ENCODE assay signal across 25 cellular contexts in the genomic region with DNA sequence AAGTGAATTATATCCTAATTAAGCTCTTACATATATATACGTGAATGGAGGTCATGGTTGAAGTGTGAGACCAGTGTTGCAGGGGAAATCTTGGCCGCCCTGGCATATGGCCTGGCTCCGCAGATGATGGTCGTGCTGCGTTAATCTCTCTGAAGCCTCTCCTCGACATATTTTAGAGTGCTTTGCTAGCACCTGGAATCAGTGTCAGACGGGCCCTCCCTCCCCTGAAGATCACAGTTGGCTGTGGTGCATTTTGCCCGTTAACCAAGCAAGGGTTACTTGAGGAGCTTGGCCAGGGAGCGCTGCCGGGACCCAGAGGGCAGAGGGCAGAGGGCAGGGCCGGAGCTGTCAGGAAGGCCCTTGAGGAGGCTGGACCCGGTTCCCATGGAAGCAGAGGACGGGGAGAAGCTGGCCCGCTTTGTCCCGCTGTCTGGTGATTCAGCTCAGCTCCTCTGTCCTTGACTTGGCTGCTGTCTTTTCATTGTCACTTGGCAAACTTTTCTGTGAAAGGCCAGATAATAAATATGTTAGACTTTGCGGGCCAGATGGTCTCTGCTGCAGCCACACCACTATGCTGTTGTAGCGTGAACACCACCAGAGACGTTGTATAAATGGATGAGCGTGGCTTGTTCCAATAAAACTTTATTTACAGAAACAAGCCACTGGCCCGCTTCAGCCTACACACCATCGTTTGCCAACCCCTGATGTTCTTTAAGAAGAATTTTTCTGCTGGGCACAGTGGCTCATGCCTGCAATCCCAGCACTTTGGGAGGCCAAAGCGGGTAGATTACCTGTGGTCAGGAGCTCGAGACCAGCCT. TPM values are rescaled to one million over a fixed set of nuclear protein-coding genes. Genes with fewer than 3 reads are reported as not detected.
DNase-seq lines count a peak whose midpoint lies in the region; ATAC-seq, FAIRE-seq and TF ChIP-seq lines count a peak whose summit lies in the region.
"Had no signal": no experiment of that assay in that cellular context is flagged by ENCODE, and none has a peak within 500 bp of the region (broad histone marks: within the 10 kb centered on the region; RNA-seq: fewer than 3 reads in every experiment).

No MANE protein-coding gene starts in this region.

- H3K27me3 Mint-ChIP-seq in CD8-positive, alpha-beta T cell (ENCODE audit: low read depth), result no peaks in the 10 kb centered on the region
- H3K27me3 Mint-ChIP-seq: CD4-positive, alpha-beta T cell had no signal

- peaks cover 14% of the 10 kb centered on the region for H3K4me1 Mint-ChIP-seq in CD8-positive, alpha-beta T cell (ENCODE audit: low read depth)

- H3K4ac ChIP-seq in H1 (replicated peaks; ENCODE audit: insufficient read length, low read depth, low read length), result no peak overlapping the region

- peaks cover 8% of the 10 kb centered on the region for H3K4me1 ChIP-seq in CD8-positive, alpha-beta T cell (ENCODE audit: insufficient read depth, low read length)
- peaks cover 12 to 42% (median 28%) of the 10 kb centered on the region in 4 experiments for H3K4me1 ChIP-seq in H1 (replicated peaks in 1 of 4; ENCODE audit: control insufficient read depth in 3 of 4, insufficient read depth in 4 of 4, low read length in 3 of 4)
- no peaks in the 10 kb centered on the region for H3K4me1 ChIP-seq in pancreas

- H2BK15ac ChIP-seq in H1 (ENCODE audit: low read length), result peak overlapping the region; percentile 31; the same call in 1 of the 2 replicates

- no peak overlapping the region for H3K4me2 ChIP-seq in H1 (ENCODE audit: insufficient read depth in 1 of 2, low read depth in 2 of 2, low read length in 2 of 2)

- H3K9me3 Mint-ChIP-seq in CD8-positive, alpha-beta T cell, result no peaks in the 10 kb centered on the region
- H3K9me3 Mint-ChIP-seq: CD4-positive, alpha-beta T cell had no signal

- H3K18ac ChIP-seq in H1 (ENCODE audit: extremely low read depth, low read length), result no peak overlapping the region

- no peak overlapping the region for H4K91ac ChIP-seq in H1 (replicated peaks; ENCODE audit: insufficient read length, low read length)

- FAIRE-seq in H1 (lab: Jason Lieb, UNC) (no peak), pancreas (lab: Jason Lieb, UNC) (no peak)

- H3K4me3 ChIP-seq in CD8-positive, alpha-beta T cell (ENCODE audit: low read depth, low read length), result no peak overlapping the region
- no peak overlapping the region for H3K4me3 ChIP-seq in H1 (ENCODE audit: extremely low read depth in 1 of 4, insufficient read depth in 2 of 4, low read depth in 3 of 4, low read length in 4 of 4)
- no peak overlapping the region for H3K4me3 ChIP-seq in pancreas
- H3K4me3 ChIP-seq: BLaER1 treated with 17β-estradiol and CSF1 and Interleukin-3, amounts not matched to agents 10 nM and 100 nM had no signal

- no peak overlapping the region for H2BK20ac ChIP-seq in H1 (ENCODE audit: low read length)

- H4K20me1 ChIP-seq in H1 (replicated peaks in 1 of 2; ENCODE audit: control insufficient read depth in 1 of 2, insufficient read depth in 2 of 2, low read length in 2 of 2), result no peaks in the 10 kb centered on the region

- H3K9me3 ChIP-seq in CD8-positive, alpha-beta T cell (ENCODE audit: low read length), result no peaks in the 10 kb centered on the region
- H3K9me3 ChIP-seq in H1 (ENCODE audit: insufficient read depth in 2 of 2, low read depth in 1 of 2, low read length in 1 of 2) (no peaks in the 10 kb centered on the region), pancreas (no peaks in the 10 kb centered on the region)
- H3K9me3 ChIP-seq: BLaER1 treated with 17β-estradiol and CSF1 and Interleukin-3, amounts not matched to agents 10 nM and 100 nM had no signal

- H2BK5ac ChIP-seq in H1 (ENCODE audit: low read depth, low read length), result no peak overlapping the region

- no peak overlapping the region for H2BK120ac ChIP-seq in H1 (replicated peaks; ENCODE audit: low read depth, low read length)

- no peaks in the 10 kb centered on the region for H3K79me1 ChIP-seq in H1 (ENCODE audit: low read depth, low read length)

- no peak overlapping the region for H4K8ac ChIP-seq in H1 (ENCODE audit: extremely low read depth, insufficient read depth, low read length)

- no peak overlapping the region for H3K4me3 Mint-ChIP-seq in CD8-positive, alpha-beta T cell
- H3K4me3 Mint-ChIP-seq: CD4-positive, alpha-beta T cell had no signal

- no peak overlapping the region for H4K5ac ChIP-seq in H1 (ENCODE audit: insufficient read length, low read depth, low read length)

- intact Hi-C loops in CD8-positive, alpha-beta T cell (cut with DNase I, micrococcal nuclease), result loop anchor here in 1 of 2 experiments (10.0 kb wide), 1 partner anchor 325 kb away; no protein-coding TSS in a partner anchor
- intact Hi-C loops in pancreas (cut with DNase I), result loop anchor here in 1 of 3 donors (10.0 kb wide), 1 partner anchor 95 kb away; no protein-coding TSS in a partner anchor

- H3K36me3 Mint-ChIP-seq in CD8-positive, alpha-beta T cell, result peaks cover 40% of the 10 kb centered on the region

- no peak for TF ChIP-seq POLR2A in H1 (IDR thresholded peaks at IDR 0.05; ENCODE audit: control extremely low read depth in 1 of 2, low read depth in 2 of 2, low read length in 2 of 2)

- TF ChIP-seq CTCF in CD8-positive, alpha-beta T cell (IDR thresholded peaks at IDR 0.05), result no peak
- TF ChIP-seq CTCF in H1 (IDR thresholded peaks at IDR 0.05; ENCODE audit: control extremely low read depth in 1 of 3, insufficient read depth in 1 of 3, low read depth in 1 of 3, low read length in 3 of 3) (no peak), pancreas (IDR thresholded peaks at IDR 0.05) (no peak)

- 0 out of 2 replicates have a peak overlapping the region, but pooled peaks have one; percentile 17 for H2BK12ac ChIP-seq in H1 (ENCODE audit: low read depth, low read length)

- H3K56ac ChIP-seq in H1 (replicated peaks; ENCODE audit: insufficient read length, low read depth, low read length), result no peak overlapping the region

- H3K27me3 ChIP-seq in CD8-positive, alpha-beta T cell (ENCODE audit: insufficient read depth, low read length), result no peaks in the 10 kb centered on the region
- H3K27me3 ChIP-seq in H1 (replicated peaks in 1 of 4; ENCODE audit: control insufficient read depth in 3 of 4, extremely low read depth in 1 of 4, insufficient read depth in 3 of 4, low read length in 3 of 4) (peaks cover 2 to 54% (median 40%) of the 10 kb centered on the region in 4 experiments), pancreas (no peaks in the 10 kb centered on the region)

- peaks cover 10% of the 10 kb centered on the region for H3K36me3 ChIP-seq in CD8-positive, alpha-beta T cell (ENCODE audit: insufficient read depth, low read length)
- peaks cover 0 to 3% (median 0%) of the 10 kb centered on the region in 4 experiments; a peak in 1 of 8 replicates for H3K36me3 ChIP-seq in H1 (ENCODE audit: control insufficient read depth in 2 of 4, insufficient read depth in 4 of 4, low read length in 3 of 4)
- H3K36me3 ChIP-seq in pancreas, result peaks cover 0 to 32% (median 7%) of the 10 kb centered on the region in 3 donors

- CTCF ChIA-PET in CD8-positive, alpha-beta T cell (lab: Charles Lee), result interaction anchor here (0.7 to 0.8 kb wide), 2 partner anchors 13 to 73 kb away, joined by 3 to 4 read pairs; no protein-coding TSS in a partner anchor
- CTCF ChIA-PET in H1 (lab: Charles Lee; ENCODE audit: partially characterized antibody), result interaction anchor here (0.6 to 4.8 kb wide), 5 partner anchors 8 to 156 kb away, joined by 3 to 37 read pairs (median 4); no protein-coding TSS in a partner anchor

- H3K9ac ChIP-seq in H1 (replicated peaks in 1 of 4; ENCODE audit: extremely low read depth in 1 of 4, low read depth in 3 of 4, low read length in 3 of 4), result no peak overlapping the region
- H3K9ac ChIP-seq: BLaER1 treated with 17β-estradiol and CSF1 and Interleukin-3, amounts not matched to agents 10 nM and 100 nM had no signal

- H3K27ac Mint-ChIP-seq in CD8-positive, alpha-beta T cell, result peak overlapping the region; percentile 52
- H3K27ac Mint-ChIP-seq: CD4-positive, alpha-beta T cell had no signal

- H3K23ac ChIP-seq in H1 (ENCODE audit: insufficient read length), result no peak overlapping the region

- TF ChIP-seq RAD21 in H1 (IDR thresholded peaks at IDR 0.05 in 1 of 2, conservative IDR thresholded peaks at IDR 0.05 in 1 of 2; ENCODE audit: low read depth in 2 of 2, low read length in 2 of 2), result no peak

- 90% methylated on average over 23 of the region's 23 CpGs; no CpG with 5 or more reads in 1 of the 2 experiments for WGBS in H1 (ENCODE audit: extremely low coverage in 1 of 2, insufficient coverage in 1 of 2, insufficient read length in 1 of 2, insufficient replicate concordance in 2 of 2, low coverage in 1 of 2, low lambda C conversion rate in 2 of 2, missing lambda C conversion rate in 1 of 2), 2 experiments
- whole genome bisulfite sequencing in pancreas, 2 donors, result 90 to 91% methylated on average over 23 of the region's 23 CpGs

- H3K79me2 ChIP-seq in H1 (ENCODE audit: control insufficient read depth in 1 of 2, insufficient read depth in 2 of 2, low read length in 2 of 2), result no peaks in the 10 kb centered on the region

- TF ChIP-seq EP300 in H1 (IDR thresholded peaks at IDR 0.05; ENCODE audit: borderline replicate concordance in 1 of 2, low read depth in 2 of 2, low read length in 2 of 2), result no peak

- no peak overlapping the region for H2AK5ac ChIP-seq in H1 (ENCODE audit: low read depth, low read length)

- no peak for ATAC-seq in CD8-positive, alpha-beta T cell
- no peak for ATAC-seq in pancreas
- ATAC-seq: HCT116 had no signal

- H3K14ac ChIP-seq in H1 (ENCODE audit: insufficient read length), result no peak overlapping the region

- H2AFZ ChIP-seq in H1 (ENCODE audit: low read length), result no peak overlapping the region

- no peak for DNase-seq in CD8-positive, alpha-beta T cell
- DNase-seq in DMS79 (lab: John Stamatoyannopoulos, UW) (peak; percentile 38), NCI-H82 treated with DMSO at 0.1 percent for 48 hours (lab: John Stamatoyannopoulos, UW; ENCODE audit: unreplicated experiment) (peak; percentile 55), H1 (ENCODE audit: low read depth in 1 of 2, low spot score in 2 of 2) (no peak), pancreas (no peak), HUDEP-2 (lab: John Stamatoyannopoulos, UW; ENCODE audit: unreplicated experiment in 76 of 76) (no peak), pons (ENCODE audit: low spot score) (no peak)
- no peak for DNase-seq in NK-92 treated with Interleukin-12 subunit alpha and Interleukin-12 subunit beta, amount 100 ng/mL, for 24 hours (lab: John Stamatoyannopoulos, UW)
- DNase-seq: CD4-positive, alpha-beta T cell; COR-L47; Kasumi-1; NCI-H1092 treated with DMSO at 0.1 percent for 48 hours; NCI-H1436; NCI-H187; NCI-H345; NCI-H510A treated with DMSO at 0.1 percent for 48 hours; NCI-H774; Right ventricle myocardium superior; RPMI8226; T-helper 1 cell had no signal

- peaks cover 7% of the 10 kb centered on the region; the same call in 1 of the 2 replicates for H3K23me2 ChIP-seq in H1 (ENCODE audit: low read depth, low read length)

- H3K27ac ChIP-seq in CD8-positive, alpha-beta T cell (ENCODE audit: low read depth, low read length), result no peak overlapping the region
- H3K27ac ChIP-seq in H1 (ENCODE audit: low read depth, low read length) (no peak overlapping the region), pancreas (no peak overlapping the region)
- H3K27ac ChIP-seq: BLaER1 treated with 17β-estradiol and CSF1 and Interleukin-3, amounts not matched to agents 10 nM and 100 nM had no signal

- POLR2A ChIA-PET in CD8-positive, alpha-beta T cell (lab: Charles Lee), result no interaction called here
- POLR2A ChIA-PET in H1 (lab: Charles Lee; ENCODE audit: partially characterized antibody), result interaction anchor here (1.2 kb wide), 1 partner anchor 52 kb away, joined by 3 read pairs; the partner anchor contains the start of gene KIAA0513

RNA-seq across cellular contexts. Expression of gene CIBAR2, which starts 32.3 kb away (rescaled TPM):
- total RNA-seq in CD8-positive, alpha-beta T cell, result not detected
- total RNA-seq in H1 (2021; fragmentation: NEBNext Ultra II Directional; extraction: Animal tissue kit (Norgen Biotek cat#: 25700)), result not detected in 2 replicates
- polyA plus RNA-seq in H1 (2011; rRNA removed) (0.06 and 0.18 TPM in 2 replicates), pancreas (under 1 TPM in 1 of 2 donors, not detected in 1; 0.05 TPM)
- 0.12 TPM for polyA plus RNA-seq in H1 (2011; cell fraction: cytosol; rRNA removed)
- 0.23 TPM for polyA plus RNA-seq in H1 (2011; cell fraction: nucleus; rRNA removed)
- 0.15 to 0.29 TPM in 2 of 4 replicates, not detected in the others for polyA plus RNA-seq in H1 (2012, experiment 1 of 2)
- 0.42 TPM for polyA plus RNA-seq in H1 (2012, experiment 2 of 2)
- polyA plus RNA-seq in H1 (2013, experiment 1 of 2), result 0.06 TPM
- 0.02 TPM for polyA plus RNA-seq in H1 (2013, experiment 2 of 2)
- 0.17 TPM in 1 of 2 replicates, not detected in the other for polyA minus RNA-seq in H1 (2011; rRNA and poly(A)+ RNA removed)
- not detected for polyA minus RNA-seq in H1 (2011; cell fraction: cytosol; rRNA and poly(A)+ RNA removed)
- not detected for polyA minus RNA-seq in H1 (2011; cell fraction: nucleus; rRNA and poly(A)+ RNA removed)
- not detected for total RNA-seq in pancreas
- total RNA-seq: A172; CD4-positive, alpha-beta T cell; H4; M059J; Right ventricle myocardium superior had no signal

RNA-seq across cellular contexts. Expression of gene KIAA0513, which starts 52.4 kb away (rescaled TPM):
- 10 to 100 TPM in 1 of 2 experiments, 1 to 10 TPM in 1; 9.7 to 10.3 TPM for total RNA-seq in CD8-positive, alpha-beta T cell
- total RNA-seq in H1 (2021; fragmentation: NEBNext Ultra II Directional; extraction: Animal tissue kit (Norgen Biotek cat#: 25700)), result 5.8 and 6.1 TPM in 2 replicates
- polyA plus RNA-seq in H1 (2011; rRNA removed) (2.1 and 3.6 TPM in 2 replicates), pancreas (1 to 10 TPM; 3.5 to 7.7 TPM)
- polyA plus RNA-seq in H1 (2011; cell fraction: cytosol; rRNA removed), result 2.9 TPM
- polyA plus RNA-seq in H1 (2011; cell fraction: nucleus; rRNA removed), result 4.0 TPM
- polyA plus RNA-seq in H1 (2012, experiment 1 of 2), result 3.0 to 5.0 TPM (median 4.1 TPM) in 4 replicates
- polyA plus RNA-seq in H1 (2012, experiment 2 of 2), result 8.6 TPM
- 3.0 TPM for polyA plus RNA-seq in H1 (2013, experiment 1 of 2)
- polyA plus RNA-seq in H1 (2013, experiment 2 of 2), result 3.0 TPM
- polyA minus RNA-seq in H1 (2011; rRNA and poly(A)+ RNA removed), result 7.2 and 7.6 TPM in 2 replicates
- 2.6 TPM for polyA minus RNA-seq in H1 (2011; cell fraction: cytosol; rRNA and poly(A)+ RNA removed)
- 3.6 TPM for polyA minus RNA-seq in H1 (2011; cell fraction: nucleus; rRNA and poly(A)+ RNA removed)
- total RNA-seq in pancreas, result 10 to 100 TPM; 11.3 to 22.1 (median 17.0) TPM

Comparison
In these comparisons a context has a peak if more than half of its experiments do, and no peak if none do; other contexts are left out.
1. DNase-seq: peak in DMS79 (single experiment) and NCI-H82 treated with DMSO at 0.1 percent for 48 hours (single experiment); none in CD8-positive, alpha-beta T cell (0 of 7), H1 (0 of 2), pancreas (0 of 6), HUDEP-2 (0 of 76), NK-92 treated with Interleukin-12 subunit alpha and Interleukin-12 subunit beta, amount 100 ng/mL, for 24 hours (single experiment) and pons (single experiment).